8 cellular contexts compared by ENCODE assay signal in the genomic region with DNA sequence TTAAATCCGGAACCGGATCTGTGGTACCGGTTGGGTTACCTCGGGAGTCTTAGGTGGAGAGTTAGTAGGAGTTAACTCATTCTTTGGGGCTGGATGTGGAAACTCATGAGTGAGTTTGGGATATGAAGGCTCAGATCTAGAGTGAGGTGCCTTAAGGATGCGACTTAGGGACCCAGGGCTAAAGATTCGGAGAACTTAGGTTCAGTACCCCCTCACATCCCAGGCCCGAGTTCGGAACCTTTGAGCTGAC. TPM values are rescaled to one million over a fixed set of nuclear protein-coding genes. Genes with fewer than 3 reads are reported as not detected.
DNase-seq lines count a peak whose midpoint lies in the region; ATAC-seq and TF ChIP-seq lines count a peak whose summit lies in the region.

No MANE protein-coding gene starts in this region.

- peaks cover 13% of the 10 kb centered on the region for H3K27me3 Mint-ChIP-seq in brain

- peaks cover 23% of the 10 kb centered on the region for H3K36me3 Mint-ChIP-seq in brain

- H3K27me3 ChIP-seq in lung (ENCODE audit: control insufficient read depth, insufficient read depth): no peaks in the 10 kb centered on the region

- peak overlapping the region; percentile 88 to 98 (median 97) for H3K27ac Mint-ChIP-seq in brain

- peaks cover 0 to 3% (median 0%) of the 10 kb centered on the region in 5 experiments for H3K9me3 Mint-ChIP-seq in brain

- H3K4me3 Mint-ChIP-seq in brain: peak overlapping the region; percentile 95 to 99 (median 97)

- DNase-seq in Right ventricle myocardium inferior (ENCODE audit: missing footprints) (no peak), Right ventricle myocardium superior (no peak), lung (ENCODE audit: low spot score) (no peak), Kasumi-1 (lab: John Stamatoyannopoulos, UW) (no peak), NCI-H1092 treated with DMSO at 0.1 percent for 48 hours (lab: John Stamatoyannopoulos, UW) (no peak), NOMO-1 treated with dmso at 0.1 percent for 144 hours (lab: John Stamatoyannopoulos, UW; ENCODE audit: unreplicated experiment) (no peak)

- no peaks in the 10 kb centered on the region for H3K36me3 ChIP-seq in lung (ENCODE audit: control insufficient read depth in 2 of 2, insufficient read depth in 2 of 2, low read length in 2 of 2)
- no peaks in the 10 kb centered on the region for H3K36me3 ChIP-seq in urinary bladder (ENCODE audit: insufficient read depth)

- H3K27ac ChIP-seq in lung (ENCODE audit: low read depth in 1 of 2, low read length in 1 of 2): peak overlapping the region; percentile 94
- peak overlapping the region; percentile 76 for H3K27ac ChIP-seq in urinary bladder (ENCODE audit: low read depth)

- peak; percentile 0 for ATAC-seq in Right ventricle myocardium inferior
- ATAC-seq in Right ventricle myocardium superior (ENCODE audit: poor library complexity): no peak
- no peak for ATAC-seq in lung (ENCODE audit: insufficient read depth, low FRiP score)

- H3K4me1 Mint-ChIP-seq in brain: peaks cover 50% of the 10 kb centered on the region

- TF ChIP-seq CTCF in brain (conservative IDR thresholded peaks at IDR 0.05): no peak
- no peak for TF ChIP-seq CTCF in lung (IDR thresholded peaks at IDR 0.05; ENCODE audit: control extremely low read depth, extremely low read depth)

- peaks cover 4 to 20% of the 10 kb centered on the region in 2 donors for H3K4me1 ChIP-seq in lung (ENCODE audit: control insufficient read depth in 2 of 2, insufficient read depth in 2 of 2, low read length in 2 of 2)
- H3K4me1 ChIP-seq in urinary bladder (ENCODE audit: insufficient read depth): peaks cover 1% of the 10 kb centered on the region

- intact Hi-C loops in Right ventricle myocardium inferior (cut with DNase I) (loop anchor here (1.0 to 2.0 kb wide), 4 partner anchors 33 to 69 kb away; a partner anchor contains a TSS), Right ventricle myocardium superior (cut with DNase I) (no loop called here)

- 1 to 4% methylated on average over 8 of the region's 8 CpGs for WGBS in lung, 2 donors
- WGBS in urinary bladder: 1% methylated on average over 8 of the region's 8 CpGs

- H3K9me3 ChIP-seq in lung (ENCODE audit: control insufficient read depth in 2 of 2, insufficient read depth in 1 of 2, low read length in 1 of 2): no peaks in the 10 kb centered on the region

- H3K4me3 ChIP-seq in lung (peak overlapping the region; percentile 48), urinary bladder (ENCODE audit: low read depth, low read length) (peak overlapping the region; percentile 66)

RNA-seq across cellular contexts. Expression of a gene that starts 0.3 kb away (rescaled TPM):
- 6.4 TPM for total RNA-seq in Right ventricle myocardium inferior
- 5.2 TPM for total RNA-seq in Right ventricle myocardium superior
- polyA plus RNA-seq in brain (ENCODE audit: insufficient read depth, low read depth, low replicate concordance): 20.5 TPM
- 10 to 100 TPM in 1 of 2 donors, 1 to 10 TPM in 1; 5.3 to 23.7 TPM for total RNA-seq in lung
- polyA plus RNA-seq in lung: 10 to 100 TPM in 1 of 2 donors, 1 to 10 TPM in 1; 6.8 to 27.7 TPM
- 0.79 TPM for total RNA-seq in urinary bladder
- polyA plus RNA-seq in urinary bladder: 5.7 TPM

RNA-seq across cellular contexts. Expression of a gene that starts 1.0 kb away (rescaled TPM):
- total RNA-seq in Right ventricle myocardium inferior (32.4 TPM), Right ventricle myocardium superior (27.7 TPM), lung (10 to 100 TPM; 47.4 to 77.4 TPM), urinary bladder (22.6 TPM)
- polyA plus RNA-seq in brain (ENCODE audit: insufficient read depth, low read depth, low replicate concordance) (96.2 TPM), lung (10 to 100 TPM; 44.5 to 69.9 TPM), urinary bladder (67.2 TPM)

RNA-seq across cellular contexts. Expression of a gene that starts 25.4 kb away (rescaled TPM):
- not detected for total RNA-seq in Right ventricle myocardium inferior
- not detected for total RNA-seq in Right ventricle myocardium superior
- not detected for polyA plus RNA-seq in brain (ENCODE audit: insufficient read depth, low read depth, low replicate concordance)
- total RNA-seq in lung: 1 to 10 TPM in 1 of 2 donors, not detected in 1; 3.2 TPM
- 1 to 10 TPM in 1 of 2 donors, under 1 TPM in 1; 0.75 to 4.6 TPM for polyA plus RNA-seq in lung
- total RNA-seq in urinary bladder: 2.9 TPM
- polyA plus RNA-seq in urinary bladder: 11.8 TPM

RNA-seq across cellular contexts. Expression of a gene that starts 28.1 kb away (rescaled TPM):
- total RNA-seq in Right ventricle myocardium inferior (13.3 TPM), Right ventricle myocardium superior (12.6 TPM), lung (10 to 100 TPM; 11.5 to 73.0 TPM), urinary bladder (2.7 TPM)
- polyA plus RNA-seq in brain (ENCODE audit: insufficient read depth, low read depth, low replicate concordance) (98.9 TPM), lung (10 to 100 TPM; 78.6 to 90.9 TPM), urinary bladder (46.2 TPM)

RNA-seq across cellular contexts. Expression of a gene that starts 33.0 kb away (rescaled TPM):
- total RNA-seq in Right ventricle myocardium inferior (12.6 TPM), Right ventricle myocardium superior (14.7 TPM), lung (10 to 100 TPM; 28.0 to 38.5 TPM), urinary bladder (9.3 TPM)
- polyA plus RNA-seq in brain (ENCODE audit: insufficient read depth, low read depth, low replicate concordance) (9.1 TPM), lung (10 to 100 TPM; 47.6 to 97.2 TPM), urinary bladder (36.4 TPM)
